ENCODE assay signal across 9 cellular contexts in genomic region chr6:35213161-35213823, GRCh38. TPM values are rescaled to one million over a fixed set of nuclear protein-coding genes. Genes with fewer than 3 reads are reported as not detected.
DNase-seq lines count a peak whose midpoint lies in the region; ATAC-seq and TF ChIP-seq lines count a peak whose summit lies in the region.
"Had no signal": no experiment of that assay in that cellular context is flagged by ENCODE, and none has a peak within 500 bp of the region (broad histone marks: within the 10 kb centered on the region; RNA-seq: fewer than 3 reads in every experiment).

No MANE protein-coding gene starts in this region.

- H3K4me1 ChIP-seq in A673 (ENCODE audit: insufficient read depth, low read length, poor library complexity, severe bottlenecking) (no peaks in the 10 kb centered on the region), muscle layer of colon (ENCODE audit: insufficient read depth, low read length) (no peaks in the 10 kb centered on the region)

- no peak overlapping the region for H3K27ac Mint-ChIP-seq in chondrocyte (ENCODE audit: unreplicated experiment)

- no peak for ATAC-seq in HG03520 (IDR thresholded peaks at IDR 0.05; ENCODE audit: unreplicated experiment)

- H3K27me3 ChIP-seq in A673 (replicated peaks; ENCODE audit: insufficient read depth, low read depth, low read length, poor library complexity) = peaks cover 34% of the 10 kb centered on the region
- H3K27me3 ChIP-seq in muscle layer of colon (ENCODE audit: control insufficient read depth in 1 of 2, insufficient read depth in 2 of 2, low read length in 2 of 2) = peaks cover 24 to 51% of the 10 kb centered on the region in 2 donors

- no peak for DNase-seq in A673 (ENCODE audit: low spot score)
- no peak for DNase-seq in HFF-Myc (ENCODE audit: extremely low read depth, low read depth)
- no peak for DNase-seq in chondrocyte (ENCODE audit: low spot score)
- no peak for DNase-seq in effector CD8-positive, alpha-beta T cell (lab: John Stamatoyannopoulos, UW)
- DNase-seq in NCI-H1048 (lab: John Stamatoyannopoulos, UW) = no peak
- no peak for DNase-seq in COLO829 (ENCODE audit: low spot score)
- DNase-seq: NCI-H446 treated with DMSO at 0.1 percent for 48 hours had no signal

- POLR2A ChIA-PET in A673 (lab: Charles Lee; ENCODE audit: low non-redundant PET) = no interaction called here

- H3K36me3 ChIP-seq in A673 (ENCODE audit: insufficient read depth, low read length, poor library complexity, severe bottlenecking) (no peaks in the 10 kb centered on the region), muscle layer of colon (ENCODE audit: insufficient read depth, low read length) (no peaks in the 10 kb centered on the region)

- no peaks in the 10 kb centered on the region for H3K9me3 Mint-ChIP-seq in chondrocyte (ENCODE audit: low read depth)

- peaks cover 16% of the 10 kb centered on the region for H3K27me3 Mint-ChIP-seq in chondrocyte (ENCODE audit: low read depth)

- no TSS peak for BruUV-seq in A673 (replicated peaks; lab: Mats Ljungman, UMichigan)

- TF ChIP-seq CTCF in A673 (conservative IDR thresholded peaks at IDR 0.05; ENCODE audit: low read depth, low read length) (no peak), HFF-Myc (IDR thresholded peaks at IDR 0.05; ENCODE audit: low read depth, low read length, missing control alignments) (no peak), chondrocyte (IDR thresholded peaks at IDR 0.05) (no peak)

- H3K4me3 ChIP-seq in A673 (ENCODE audit: low read depth, low read length, poor library complexity, severe bottlenecking) (peak overlapping the region; percentile 49), HFF-Myc (replicated peaks; ENCODE audit: low read depth, low read length) (peak overlapping the region; percentile 47), muscle layer of colon (ENCODE audit: low read depth in 1 of 2, low read length in 2 of 2) (peak overlapping the region; percentile 58 to 77)

- CTCF ChIA-PET in A673 (lab: Charles Lee) = interaction anchor here (1.6 kb wide), 1 partner anchor 8 kb away, joined by 5 read pairs; no protein-coding TSS in a partner anchor

- H3K9me3 ChIP-seq in A673 (ENCODE audit: low read depth, low read length, poor library complexity, severe bottlenecking) = no peaks in the 10 kb centered on the region
- no peaks in the 10 kb centered on the region for H3K9me3 ChIP-seq in muscle layer of colon (ENCODE audit: low read length)

- no peaks in the 10 kb centered on the region for H3K36me3 Mint-ChIP-seq in chondrocyte (ENCODE audit: low read depth)

- no peak overlapping the region for H3K9ac ChIP-seq in muscle layer of colon (ENCODE audit: low read length)

- H3K4me1 Mint-ChIP-seq in chondrocyte (ENCODE audit: low read depth) = peaks cover 43% of the 10 kb centered on the region

- H3K4me3 Mint-ChIP-seq in chondrocyte (ENCODE audit: unreplicated experiment) = peak overlapping the region; percentile 77

- H3K27ac ChIP-seq in A673 (ENCODE audit: low read depth, low read length, poor library complexity, severe bottlenecking) = no peak overlapping the region
- no peak overlapping the region for H3K27ac ChIP-seq in muscle layer of colon (ENCODE audit: low read depth, low read length)

- intact Hi-C loops in A673 (cut with micrococcal nuclease; ENCODE audit: unreplicated experiment) = no loop called here

RNA-seq across cellular contexts. Expression of gene SCUBE3, which starts 0.5 kb away (rescaled TPM):
- total RNA-seq in A673 (2021) = 0.04 TPM in 1 of 2 replicates, not detected in the other
- total RNA-seq in chondrocyte = 32.7 to 96.6 TPM (median 93.0 TPM) in 3 replicates

RNA-seq across cellular contexts. Expression of gene ZNF76, which starts 46.2 kb away (rescaled TPM):
- total RNA-seq in A673 (2021) (28.7 and 36.0 TPM in 2 replicates), chondrocyte (20.3 to 28.3 TPM (median 22.1 TPM) in 3 replicates)

Comparison
In these comparisons a context has a peak if more than half of its experiments do, and no peak if none do; other contexts are left out.
1. RNA of gene SCUBE3, which starts 0.5 kb away (total RNA-seq): 32.7 to 96.6 TPM in chondrocyte; 0.04 TPM in A673; every median in the first group is over 10 times any median in the second.
2. Peak in every context shown above with its lines, with median percentiles within 50 percentile points of each other: H3K4me3 ChIP-seq.